Comparison of ENCODE assay signal across 11 cellular contexts in genomic region chr17:1125775-1126120, GRCh38.
"Had no signal": no experiment of that assay in that cellular context is flagged by ENCODE, and none has a peak within 500 bp of the region (broad histone marks: within the 10 kb centered on the region; RNA-seq: fewer than 3 reads in every experiment).

No MANE protein-coding gene starts in this region.

- H3K36me3 ChIP-seq: ovary had no signal

- H3K4me3 Mint-ChIP-seq: activated naive CD8-positive, alpha-beta T cell treated with anti-CD3 and anti-CD28 coated beads, Interleukin-2, amount 10 ng/mL, durations not matched to agents 7 days and 5 days; activated T-helper 1 cell treated with anti-CD3 and anti-CD28 coated beads, Interleukin-12 subunit alpha, Interleukin-12 subunit beta, Interleukin-2, Interleukin-4 antibody, amounts not matched to agents 30 ng/mL and 10 ng/mL and 1 ng/mL, durations not matched to agents 14 hours and 24 hours and 36 hours; neural crest cell; stimulated activated effector memory CD8-positive, alpha-beta T cell treated with anti-CD3 and anti-CD28 coated beads, Interleukin-12 subunit alpha, Interleukin-12 subunit beta, amount 100 ng/mL, for 72 hours; T-helper 2 cell treated with Interferon-gamma antibody and Interleukin-4, amounts not matched to agents 5 μg/mL and 100 μg/mL, for 36 hours had no signal

- H3K4me2 ChIP-seq: hepatocyte had no signal

- H2AFZ ChIP-seq: hepatocyte had no signal

- H3K9me3 Mint-ChIP-seq: activated naive CD8-positive, alpha-beta T cell treated with anti-CD3 and anti-CD28 coated beads, Interleukin-2, amount 10 ng/mL, durations not matched to agents 7 days and 5 days; neural crest cell; stimulated activated effector memory CD8-positive, alpha-beta T cell treated with anti-CD3 and anti-CD28 coated beads, Interleukin-12 subunit alpha, Interleukin-12 subunit beta, amount 100 ng/mL, for 72 hours; T-helper 2 cell treated with Interferon-gamma antibody and Interleukin-4, amounts not matched to agents 5 μg/mL and 100 μg/mL, for 36 hours had no signal

- H3K27ac Mint-ChIP-seq: activated naive CD8-positive, alpha-beta T cell treated with anti-CD3 and anti-CD28 coated beads, Interleukin-2, amount 10 ng/mL, durations not matched to agents 7 days and 5 days; activated T-helper 1 cell treated with anti-CD3 and anti-CD28 coated beads, Interleukin-12 subunit alpha, Interleukin-12 subunit beta, Interleukin-2, Interleukin-4 antibody, amounts not matched to agents 30 ng/mL and 10 ng/mL and 1 ng/mL, durations not matched to agents 14 hours and 24 hours and 36 hours; stimulated activated effector memory CD8-positive, alpha-beta T cell treated with anti-CD3 and anti-CD28 coated beads, Interleukin-12 subunit alpha, Interleukin-12 subunit beta, amount 100 ng/mL, for 72 hours; T-helper 2 cell treated with Interferon-gamma antibody and Interleukin-4, amounts not matched to agents 5 μg/mL and 100 μg/mL, for 36 hours had no signal

- H3K27me3 ChIP-seq: esophagus muscularis mucosa, hepatocyte, ovary, tibial artery had no signal

- H3K9me3 ChIP-seq: esophagus muscularis mucosa, ovary, tibial artery had no signal

- H3K4me3 ChIP-seq: esophagus muscularis mucosa, hepatocyte, tibial artery had no signal

- ATAC-seq: stimulated activated effector memory CD8-positive, alpha-beta T cell treated with anti-CD3 and anti-CD28 coated beads, Interleukin-12 subunit alpha, Interleukin-12 subunit beta, amount 100 ng/mL, for 72 hours had no signal

- H3K27me3 Mint-ChIP-seq: activated naive CD8-positive, alpha-beta T cell treated with anti-CD3 and anti-CD28 coated beads, Interleukin-2, amount 10 ng/mL, durations not matched to agents 7 days and 5 days had no signal

- H3K36me3 Mint-ChIP-seq: activated naive CD8-positive, alpha-beta T cell treated with anti-CD3 and anti-CD28 coated beads, Interleukin-2, amount 10 ng/mL, durations not matched to agents 7 days and 5 days; stimulated activated effector memory CD8-positive, alpha-beta T cell treated with anti-CD3 and anti-CD28 coated beads, Interleukin-12 subunit alpha, Interleukin-12 subunit beta, amount 100 ng/mL, for 72 hours had no signal

- DNase-seq: activated naive CD4-positive, alpha-beta T cell; activated naive CD8-positive, alpha-beta T cell treated with anti-CD3 and anti-CD28 coated beads, Interleukin-2, amount 10 ng/mL, durations not matched to agents 7 days and 5 days; kidney; ovary; tibial artery had no signal

- H3K27ac ChIP-seq: esophagus muscularis mucosa, hepatocyte, ovary, tibial artery had no signal
